In genomic region chr3:161531930-161532329, GRCh38 we compare ENCODE assay signal across 9 cellular contexts.
"Had no signal": no experiment of that assay in that cellular context is flagged by ENCODE, and none has a peak within 500 bp of the region (broad histone marks: within the 10 kb centered on the region; RNA-seq: fewer than 3 reads in every experiment).

No MANE protein-coding gene starts in this region.

- ATAC-seq: GM23338, HCT116 had no signal

- H3K9me3 ChIP-seq: HAP-1 had no signal

- H3K27ac ChIP-seq: GM23248 had no signal

- H3K4me2 ChIP-seq: GM23338 had no signal

- H3K4me3 ChIP-seq: GM23248, GM23338, HAP-1 had no signal

- DNase-seq: GM23248, GOT3, H7, H9, HCEC 1CT, HFFc6 had no signal

- H2AFZ ChIP-seq: GM23248 had no signal

- H3K4me1 ChIP-seq: HAP-1 had no signal

- H3K9ac ChIP-seq: GM23248 had no signal

- H3K36me3 ChIP-seq: HAP-1 had no signal
